Comparison of ENCODE assay signal across 22 cellular contexts in genomic region chr1:41964400-41964799, GRCh38.
"Had no signal": no experiment of that assay in that cellular context is flagged by ENCODE, and none has a peak within 500 bp of the region (broad histone marks: within the 10 kb centered on the region; RNA-seq: fewer than 3 reads in every experiment).

No MANE protein-coding gene starts in this region.

- H3K36me3 ChIP-seq: brain microvascular endothelial cell, gastrocnemius medialis had no signal

- H3K27me3 ChIP-seq: brain microvascular endothelial cell, dorsolateral prefrontal cortex, gastrocnemius medialis had no signal

- H3K4me3 ChIP-seq: coronary artery, dorsolateral prefrontal cortex, gastrocnemius medialis had no signal

- H3K4me1 ChIP-seq: foreskin keratinocyte had no signal

- DNase-seq: activated CD4-positive, alpha-beta T cell treated with anti-CD3 and anti-CD28 coated beads for 1 hour; activated CD4-positive, alpha-beta T cell treated with anti-CD3 and anti-CD28 coated beads for 4 hours; activated CD4-positive, alpha-beta T cell treated with anti-CD3 and anti-CD28 coated beads, Interleukin-2, amount 10 ng/mL, durations not matched to agents 7 days and 5 days; activated CD4-positive, alpha-beta T cell treated with anti-CD3 and anti-CD28 coated beads, Interleukin-2, amount 50 U/mL, for 4 hours; activated CD4-positive, CD25-positive, alpha-beta regulatory T cell; activated CD8-positive, alpha-beta memory T cell treated with anti-CD3 and anti-CD28 coated beads for 24 hours; activated CD8-positive, alpha-beta T cell treated with anti-CD3 and anti-CD28 coated beads for 36 hours; activated effector memory CD4-positive, alpha-beta T cell treated with Interleukin-2 at 50 U/mL for 16 hours; activated gamma-delta T cell treated with Interleukin-2 at 50 U/mL for 16 hours; activated naive CD4-positive, alpha-beta T cell treated with anti-CD3 and anti-CD28 coated beads, Interleukin-2, amount 50 U/mL, for 16 hours; activated naive CD4-positive, alpha-beta T cell treated with Interleukin-2 at 50 U/mL for 16 hours; activated T-cell treated with anti-CD3 and anti-CD28 coated beads, Interleukin-2, amount 50 U/mL, for 4 hours; amniotic stem cell; anterior cingulate cortex; brain microvascular endothelial cell; dorsolateral prefrontal cortex; effector memory CD4-positive, alpha-beta T cell; endodermal cell; foreskin keratinocyte; gastrocnemius medialis; T-helper 2 cell had no signal

- H3K9me3 ChIP-seq: gastrocnemius medialis had no signal

- H3K27ac ChIP-seq: brain microvascular endothelial cell, coronary artery, dorsolateral prefrontal cortex, foreskin keratinocyte, gastrocnemius medialis had no signal
